In the genomic region with DNA sequence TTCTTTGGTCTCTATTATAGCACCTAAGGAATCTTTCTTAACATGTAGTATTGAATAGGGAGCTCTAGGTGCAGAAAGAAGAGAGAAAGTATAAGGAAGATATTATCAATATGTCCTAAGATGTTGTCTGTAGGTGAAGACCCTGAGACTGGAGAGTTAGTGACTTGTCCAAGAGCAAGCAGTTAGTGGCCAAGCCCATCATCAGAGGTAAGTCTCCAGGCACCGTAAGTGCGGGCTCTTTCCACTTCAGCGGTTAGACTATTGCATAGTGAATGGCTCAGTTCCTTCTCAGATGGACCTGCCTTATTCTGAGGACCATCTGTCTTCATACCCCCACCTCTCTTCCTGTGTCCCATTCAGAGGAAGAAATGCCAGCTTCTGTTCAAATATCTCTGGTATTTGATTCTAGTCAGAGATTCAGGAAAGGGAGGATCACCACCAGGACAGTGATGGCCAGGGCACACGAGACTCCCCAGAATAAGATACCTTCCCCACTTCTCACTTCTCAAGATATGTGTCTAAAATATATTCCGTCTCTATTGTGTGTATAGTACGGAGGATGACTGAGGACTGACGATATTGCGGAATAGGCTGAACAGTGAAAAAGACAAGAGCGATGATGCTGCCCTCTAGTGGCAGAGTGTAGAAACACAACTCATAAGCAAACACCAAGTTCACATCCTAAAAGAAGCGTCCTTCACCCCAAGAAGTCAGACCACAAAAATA, we compare ENCODE assay signal across 1 cellular context.
TF ChIP-seq lines count a peak whose summit lies in the region.

No MANE protein-coding gene starts in this region.

TF ChIP-seq in GM23338, 12 proteins besides CTCF, POLR2A, EP300 and RAD21 (continued from another document):
- TF ChIP-seq, protein P1, sequence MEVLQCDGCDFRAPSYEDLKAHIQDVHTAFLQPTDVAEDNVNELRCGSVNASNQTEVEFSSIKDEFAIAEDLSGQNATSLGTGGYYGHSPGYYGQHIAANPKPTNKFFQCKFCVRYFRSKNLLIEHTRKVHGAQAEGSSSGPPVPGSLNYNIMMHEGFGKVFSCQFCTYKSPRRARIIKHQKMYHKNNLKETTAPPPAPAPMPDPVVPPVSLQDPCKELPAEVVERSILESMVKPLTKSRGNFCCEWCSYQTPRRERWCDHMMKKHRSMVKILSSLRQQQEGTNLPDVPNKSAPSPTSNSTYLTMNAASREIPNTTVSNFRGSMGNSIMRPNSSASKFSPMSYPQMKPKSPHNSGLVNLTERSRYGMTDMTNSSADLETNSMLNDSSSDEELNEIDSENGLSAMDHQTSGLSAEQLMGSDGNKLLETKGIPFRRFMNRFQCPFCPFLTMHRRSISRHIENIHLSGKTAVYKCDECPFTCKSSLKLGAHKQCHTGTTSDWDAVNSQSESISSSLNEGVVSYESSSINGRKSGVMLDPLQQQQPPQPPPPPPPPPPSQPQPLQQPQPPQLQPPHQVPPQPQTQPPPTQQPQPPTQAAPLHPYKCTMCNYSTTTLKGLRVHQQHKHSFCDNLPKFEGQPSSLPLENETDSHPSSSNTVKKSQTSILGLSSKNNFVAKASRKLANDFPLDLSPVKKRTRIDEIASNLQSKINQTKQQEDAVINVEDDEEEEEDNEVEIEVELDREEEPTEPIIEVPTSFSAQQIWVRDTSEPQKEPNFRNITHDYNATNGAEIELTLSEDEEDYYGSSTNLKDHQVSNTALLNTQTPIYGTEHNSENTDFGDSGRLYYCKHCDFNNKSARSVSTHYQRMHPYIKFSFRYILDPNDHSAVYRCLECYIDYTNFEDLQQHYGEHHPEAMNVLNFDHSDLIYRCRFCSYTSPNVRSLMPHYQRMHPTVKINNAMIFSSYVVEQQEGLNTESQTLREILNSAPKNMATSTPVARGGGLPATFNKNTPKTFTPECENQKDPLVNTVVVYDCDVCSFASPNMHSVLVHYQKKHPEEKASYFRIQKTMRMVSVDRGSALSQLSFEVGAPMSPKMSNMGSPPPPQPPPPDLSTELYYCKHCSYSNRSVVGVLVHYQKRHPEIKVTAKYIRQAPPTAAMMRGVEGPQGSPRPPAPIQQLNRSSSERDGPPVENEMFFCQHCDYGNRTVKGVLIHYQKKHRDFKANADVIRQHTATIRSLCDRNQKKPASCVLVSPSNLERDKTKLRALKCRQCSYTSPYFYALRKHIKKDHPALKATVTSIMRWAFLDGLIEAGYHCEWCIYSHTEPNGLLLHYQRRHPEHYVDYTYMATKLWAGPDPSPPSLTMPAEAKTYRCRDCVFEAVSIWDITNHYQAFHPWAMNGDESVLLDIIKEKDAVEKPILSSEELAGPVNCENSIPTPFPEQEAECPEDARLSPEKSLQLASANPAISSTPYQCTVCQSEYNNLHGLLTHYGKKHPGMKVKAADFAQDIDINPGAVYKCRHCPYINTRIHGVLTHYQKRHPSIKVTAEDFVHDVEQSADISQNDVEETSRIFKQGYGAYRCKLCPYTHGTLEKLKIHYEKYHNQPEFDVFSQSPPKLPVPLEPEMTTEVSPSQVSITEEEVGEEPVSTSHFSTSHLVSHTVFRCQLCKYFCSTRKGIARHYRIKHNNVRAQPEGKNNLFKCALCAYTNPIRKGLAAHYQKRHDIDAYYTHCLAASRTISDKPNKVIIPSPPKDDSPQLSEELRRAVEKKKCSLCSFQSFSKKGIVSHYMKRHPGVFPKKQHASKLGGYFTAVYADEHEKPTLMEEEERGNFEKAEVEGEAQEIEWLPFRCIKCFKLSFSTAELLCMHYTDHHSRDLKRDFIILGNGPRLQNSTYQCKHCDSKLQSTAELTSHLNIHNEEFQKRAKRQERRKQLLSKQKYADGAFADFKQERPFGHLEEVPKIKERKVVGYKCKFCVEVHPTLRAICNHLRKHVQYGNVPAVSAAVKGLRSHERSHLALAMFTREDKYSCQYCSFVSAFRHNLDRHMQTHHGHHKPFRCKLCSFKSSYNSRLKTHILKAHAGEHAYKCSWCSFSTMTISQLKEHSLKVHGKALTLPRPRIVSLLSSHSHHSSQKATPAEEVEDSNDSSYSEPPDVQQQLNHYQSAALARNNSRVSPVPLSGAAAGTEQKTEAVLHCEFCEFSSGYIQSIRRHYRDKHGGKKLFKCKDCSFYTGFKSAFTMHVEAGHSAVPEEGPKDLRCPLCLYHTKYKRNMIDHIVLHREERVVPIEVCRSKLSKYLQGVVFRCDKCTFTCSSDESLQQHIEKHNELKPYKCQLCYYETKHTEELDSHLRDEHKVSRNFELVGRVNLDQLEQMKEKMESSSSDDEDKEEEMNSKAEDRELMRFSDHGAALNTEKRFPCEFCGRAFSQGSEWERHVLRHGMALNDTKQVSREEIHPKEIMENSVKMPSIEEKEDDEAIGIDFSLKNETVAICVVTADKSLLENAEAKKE (CRISPR knock-in tag; IDR thresholded peaks at IDR 0.05), result 0 out of 2 replicates have a peak, but pooled peaks have one; percentile 22
- TF ChIP-seq ZNF114 (CRISPR knock-in tag; IDR thresholded peaks at IDR 0.05), result no peak
- TF ChIP-seq POLR2AphosphoS5 (IDR thresholded peaks at IDR 0.05; ENCODE audit: low read depth), result no peak
- no peak for TF ChIP-seq EZH2phosphoT487 (IDR thresholded peaks at IDR 0.05; ENCODE audit: unreplicated experiment)
- TF ChIP-seq STAT1 (IDR thresholded peaks at IDR 0.05; ENCODE audit: unreplicated experiment), result no peak
- no peak for TF ChIP-seq NANOG (IDR thresholded peaks at IDR 0.05; ENCODE audit: borderline replicate concordance)
- TF ChIP-seq EZH2 (IDR thresholded peaks at IDR 0.05; ENCODE audit: low read depth, unreplicated experiment), result no peak
